Comparison of ENCODE assay signal across 23 cellular contexts in genomic region chr11:68658097-68658496, GRCh38. TPM values are rescaled to one million over a fixed set of nuclear protein-coding genes. Genes with fewer than 3 reads are reported as not detected.
A peak's percentile ranks its signal among the peaks of the same experiment; 100 is the strongest.
DNase-seq lines count a peak whose midpoint lies in the region; TF ChIP-seq lines count a peak whose summit lies in the region.
"Had no signal": no experiment of that assay in that cellular context is flagged by ENCODE, and none has a peak within 500 bp of the region (broad histone marks: within the 10 kb centered on the region; RNA-seq: fewer than 3 reads in every experiment).

No MANE protein-coding gene starts in this region.

- H3K27ac Mint-ChIP-seq in neural progenitor cell (no peak overlapping the region), chondrocyte (ENCODE audit: unreplicated experiment) (no peak overlapping the region)

- dilution Hi-C loops in mammary epithelial cell (cut with HindIII; ENCODE audit: low sequenced_read_pairs), result no loop called here

- H3K4me3 Mint-ChIP-seq in neural progenitor cell (no peak overlapping the region), chondrocyte (ENCODE audit: unreplicated experiment) (no peak overlapping the region)

- H3K9me3 ChIP-seq in breast epithelium (peaks cover 7 to 8% of the 10 kb centered on the region in 2 donors), mammary epithelial cell (replicated peaks; ENCODE audit: insufficient read depth, low read length) (no peaks in the 10 kb centered on the region), adipocyte (ENCODE audit: control insufficient read depth, low read length) (peaks cover 27% of the 10 kb centered on the region), neural progenitor cell (ENCODE audit: low read depth) (no peaks in the 10 kb centered on the region)
- H3K9me3 ChIP-seq: SK-N-SH had no signal

- H3K27me3 Mint-ChIP-seq in neural progenitor cell (ENCODE audit: insufficient read depth, low read depth) (peaks cover 8% of the 10 kb centered on the region), chondrocyte (ENCODE audit: low read depth) (peaks cover 37% of the 10 kb centered on the region)

- H4K20me1 ChIP-seq in mammary epithelial cell (ENCODE audit: insufficient read depth, low read length), result no peaks in the 10 kb centered on the region
- no peaks in the 10 kb centered on the region for H4K20me1 ChIP-seq in neural progenitor cell (ENCODE audit: low read depth)

- H3K27ac ChIP-seq in breast epithelium, result peak overlapping the region; percentile 73 to 93
- no peak overlapping the region for H3K27ac ChIP-seq in mammary epithelial cell (ENCODE audit: insufficient read depth, low read depth, low read length)
- no peak overlapping the region for H3K27ac ChIP-seq in neural progenitor cell
- H3K27ac ChIP-seq: 22Rv1, C4-2B, PC-9, RWPE1 had no signal

- TF ChIP-seq CTCF in breast epithelium (IDR thresholded peaks at IDR 0.05) (no peak), mammary epithelial cell (conservative IDR thresholded peaks at IDR 0.05 in 1 of 2, IDR thresholded peaks at IDR 0.05 in 1 of 2; ENCODE audit: extremely low read depth in 1 of 2, insufficient read depth in 1 of 2, low read depth in 1 of 2, low read length in 2 of 2) (no peak), neural progenitor cell (IDR thresholded peaks at IDR 0.05) (no peak), chondrocyte (IDR thresholded peaks at IDR 0.05) (no peak)

- peak in 1 of 2 donors; percentile 17 for DNase-seq in breast epithelium (ENCODE audit: low spot score in 2 of 2)
- no peak for DNase-seq in mammary epithelial cell
- DNase-seq in adipocyte (ENCODE audit: low read depth), result no peak
- DNase-seq in fibroblast of peridontal ligament (ENCODE audit: extremely low read depth), result peak; percentile 2
- no peak for DNase-seq in cerebellar cortex (ENCODE audit: low spot score)
- no peak for DNase-seq in neural progenitor cell (ENCODE audit: low spot score)
- DNase-seq in DMS79 treated with DMSO at 0.1 percent for 48 hours (lab: John Stamatoyannopoulos, UW), result no peak
- DNase-seq in chondrocyte (ENCODE audit: low spot score), result no peak
- DNase-seq: GDM1, KBM-7, MM.1S, NCI-H1048, NCI-H1417 treated with DMSO at 0.1 percent for 48 hours, NCI-H187, NCI-H446, NCI-H526 treated with DMSO at 0.1 percent for 48 hours, PC-9, SHP77 treated with DMSO at 0.1 percent for 48 hours had no signal

- H3K4me1 Mint-ChIP-seq in neural progenitor cell (peaks cover 10% of the 10 kb centered on the region), chondrocyte (ENCODE audit: low read depth) (peaks cover 16% of the 10 kb centered on the region)

- no peak for TF ChIP-seq POLR2A in breast epithelium (IDR thresholded peaks at IDR 0.05)

- BruUV-seq in mammary epithelial cell (replicated peaks; lab: Mats Ljungman, UMichigan), result no TSS peak

- H3K4me2 ChIP-seq in mammary epithelial cell (ENCODE audit: insufficient read depth, low read depth, low read length), result no peak overlapping the region
- no peak overlapping the region for H3K4me2 ChIP-seq in neural progenitor cell
- H3K4me2 ChIP-seq: PC-9 had no signal

- H3K4me3 ChIP-seq in breast epithelium (no peak overlapping the region), mammary epithelial cell (replicated peaks in 1 of 3; ENCODE audit: insufficient read depth in 1 of 3, low read depth in 2 of 3, low read length in 3 of 3) (no peak overlapping the region), adipocyte (ENCODE audit: low read length) (no peak overlapping the region), neural progenitor cell (no peak overlapping the region)
- H3K4me3 ChIP-seq: PC-9 had no signal

- in situ Hi-C loops in mammary epithelial cell (cut with MboI; ENCODE audit: low sequenced_read_pairs in 2 of 2), result no loop called here

- WGBS in mammary epithelial cell (ENCODE audit: low coverage, missing lambda C conversion rate), result 98% methylated on average over 7 of the region's 8 CpGs

- intact Hi-C loops in breast epithelium (cut with DNase I; ENCODE audit: low total_unique reads) (no loop called here), mammary epithelial cell (cut with micrococcal nuclease) (no loop called here)

- H2AFZ ChIP-seq in mammary epithelial cell (ENCODE audit: low read depth, low read length) (no peak overlapping the region), neural progenitor cell (replicated peaks) (no peak overlapping the region)
- H2AFZ ChIP-seq: PC-9 had no signal

- no peaks in the 10 kb centered on the region for H3K79me2 ChIP-seq in mammary epithelial cell (ENCODE audit: insufficient read depth, low read length)
- H3K79me2 ChIP-seq in neural progenitor cell (ENCODE audit: low read depth), result no peaks in the 10 kb centered on the region

- no peaks in the 10 kb centered on the region for H3F3A ChIP-seq in neural progenitor cell (ENCODE audit: low read depth)

- H3K9me3 Mint-ChIP-seq in neural progenitor cell (peaks cover 11% of the 10 kb centered on the region), chondrocyte (ENCODE audit: low read depth) (peaks cover 7% of the 10 kb centered on the region)

- no peaks in the 10 kb centered on the region for H3K27me3 ChIP-seq in breast epithelium
- H3K27me3 ChIP-seq in mammary epithelial cell (ENCODE audit: insufficient read depth, low read length), result peaks cover 5% of the 10 kb centered on the region
- H3K27me3 ChIP-seq in adipocyte (replicated peaks; ENCODE audit: control insufficient read depth, insufficient read depth, low read length), result peaks cover 61% of the 10 kb centered on the region
- H3K27me3 ChIP-seq in neural progenitor cell, result no peaks in the 10 kb centered on the region

- H3K36me3 ChIP-seq in breast epithelium (no peaks in the 10 kb centered on the region), mammary epithelial cell (ENCODE audit: insufficient read depth, low read length) (no peaks in the 10 kb centered on the region), adipocyte (ENCODE audit: control insufficient read depth, insufficient read depth, low read length, severe bottlenecking) (no peaks in the 10 kb centered on the region), neural progenitor cell (no peaks in the 10 kb centered on the region)

- H3K36me3 Mint-ChIP-seq in neural progenitor cell (no peaks in the 10 kb centered on the region), chondrocyte (ENCODE audit: low read depth) (peaks cover 4% of the 10 kb centered on the region)

- CTCF ChIA-PET in mammary epithelial cell (lab: Charles Lee; ENCODE audit: low non-redundant PET), result no interaction called here

- H3K9ac ChIP-seq in mammary epithelial cell (ENCODE audit: insufficient read depth, low read length), result no peak overlapping the region
- H3K9ac ChIP-seq in adipocyte (ENCODE audit: low read length), result peak overlapping the region; percentile 18
- no peak overlapping the region for H3K9ac ChIP-seq in neural progenitor cell
- H3K9ac ChIP-seq: SK-N-SH had no signal

- H3K4me1 ChIP-seq in breast epithelium (peaks cover 4 to 10% of the 10 kb centered on the region in 2 donors), mammary epithelial cell (ENCODE audit: insufficient read depth, low read length) (no peaks in the 10 kb centered on the region), adipocyte (ENCODE audit: control insufficient read depth, insufficient read depth, low read length) (peaks cover 20% of the 10 kb centered on the region), neural progenitor cell (no peaks in the 10 kb centered on the region)

RNA-seq across cellular contexts. Expression of gene GAL, which starts 26.2 kb away (rescaled TPM):
- total RNA-seq in breast epithelium (1 to 10 TPM in 2 of 3 donors, under 1 TPM in 1; 0.64 to 5.7 (median 1.3) TPM), mammary epithelial cell (1 to 10 TPM; 1.8 to 2.2 TPM), neural progenitor cell (ENCODE audit: low replicate concordance) (1.7 TPM in 1 of 2 replicates, not detected in the other), chondrocyte (0.74 to 1.9 TPM (median 0.90 TPM) in 3 replicates)
- polyA plus RNA-seq in mammary epithelial cell, result 0.75 TPM
- polyA minus RNA-seq in mammary epithelial cell, result not detected
- total RNA-seq: H4 had no signal

Comparison
In these comparisons a context has a peak if more than half of its experiments do, and no peak if none do; other contexts are left out.
1. H3K27ac ChIP-seq: peak in breast epithelium (2 of 2); none in mammary epithelial cell (single experiment) and neural progenitor cell (single experiment).